2 cellular contexts compared by ENCODE assay signal in the genomic region with DNA sequence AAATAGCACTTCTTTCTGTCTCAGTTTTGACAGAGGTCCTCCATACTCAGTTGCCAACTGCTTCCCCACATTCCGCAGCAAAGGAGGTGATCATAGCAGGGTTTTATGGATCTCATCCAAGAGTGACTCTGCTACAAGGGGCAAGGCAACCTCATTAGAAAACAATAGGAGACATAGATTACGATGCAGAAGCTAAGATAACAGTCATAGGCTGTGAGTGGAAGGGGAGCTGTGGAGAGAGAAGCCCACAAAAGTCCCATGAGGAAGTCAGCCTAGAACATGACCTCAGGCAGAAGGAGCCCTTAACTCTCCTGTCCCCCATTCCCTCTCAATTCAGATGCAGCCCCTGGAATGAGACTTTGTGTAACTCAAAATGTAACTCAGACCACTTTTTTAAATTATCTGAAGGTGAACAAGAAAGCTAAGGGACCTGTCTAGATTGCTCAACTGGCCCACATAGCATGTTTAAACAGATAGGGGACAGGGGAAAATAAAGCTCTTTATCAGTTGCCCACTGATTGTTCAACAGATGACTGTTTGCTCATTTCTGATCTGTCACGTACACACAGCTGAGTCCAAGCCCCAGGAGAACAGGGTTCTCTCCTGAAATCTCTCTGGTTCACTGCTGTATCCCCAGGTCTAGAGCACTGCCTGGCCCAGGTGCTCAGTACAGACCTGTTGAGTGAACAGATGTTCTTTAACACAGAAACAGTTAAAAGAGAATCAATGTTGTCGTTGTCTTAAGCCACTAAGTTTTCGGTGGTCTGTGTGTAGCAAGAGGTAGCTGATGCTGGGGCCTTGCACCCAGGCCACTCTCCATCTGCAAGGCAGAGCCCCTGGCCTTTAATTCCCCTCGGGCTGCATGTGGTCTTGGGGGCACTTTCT.
A peak's percentile ranks its signal among the peaks of the same experiment; 100 is the strongest.
TF ChIP-seq lines count a peak whose summit lies in the region.

No MANE protein-coding gene starts in this region.

TF ChIP-seq in WTC11, 78 proteins besides CTCF, POLR2A, EP300 and RAD21 (continued from another document):
- TF ChIP-seq CDX4 (CRISPR knock-in tag; IDR thresholded peaks at IDR 0.05; ENCODE audit: borderline replicate concordance): no peak
- no peak for TF ChIP-seq HMGA2 (CRISPR knock-in tag; IDR thresholded peaks at IDR 0.05)
- TF ChIP-seq CBFB (CRISPR knock-in tag; IDR thresholded peaks at IDR 0.05; ENCODE audit: low read depth): no peak
- TF ChIP-seq, protein P1, sequence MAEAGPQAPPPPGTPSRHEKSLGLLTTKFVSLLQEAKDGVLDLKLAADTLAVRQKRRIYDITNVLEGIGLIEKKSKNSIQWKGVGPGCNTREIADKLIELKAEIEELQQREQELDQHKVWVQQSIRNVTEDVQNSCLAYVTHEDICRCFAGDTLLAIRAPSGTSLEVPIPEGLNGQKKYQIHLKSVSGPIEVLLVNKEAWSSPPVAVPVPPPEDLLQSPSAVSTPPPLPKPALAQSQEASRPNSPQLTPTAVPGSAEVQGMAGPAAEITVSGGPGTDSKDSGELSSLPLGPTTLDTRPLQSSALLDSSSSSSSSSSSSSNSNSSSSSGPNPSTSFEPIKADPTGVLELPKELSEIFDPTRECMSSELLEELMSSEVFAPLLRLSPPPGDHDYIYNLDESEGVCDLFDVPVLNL (CRISPR knock-in tag; IDR thresholded peaks at IDR 0.05; ENCODE audit: borderline replicate concordance, low read depth): no peak
- TF ChIP-seq ZBTB43 (CRISPR knock-in tag; IDR thresholded peaks at IDR 0.05): no peak

TF ChIP-seq in liver, 16 proteins besides CTCF, POLR2A, EP300 and RAD21 (continued from another document):
- TF ChIP-seq REST (IDR thresholded peaks at IDR 0.05) (peak; percentile 73), FOXA2 (IDR thresholded peaks at IDR 0.05) (peak; percentile 82), FOXA1 (IDR thresholded peaks at IDR 0.05) (peak; percentile 73), TAF1 (conservative IDR thresholded peaks at IDR 0.05) (peak; percentile 65), HNF4A (conservative IDR thresholded peaks at IDR 0.05) (peak; percentile 61 to 86), GABPA (IDR thresholded peaks at IDR 0.05 in 1 of 2, conservative IDR thresholded peaks at IDR 0.05 in 1 of 2) (peak in 1 of 2 donors; percentile 34), YY1 (IDR thresholded peaks at IDR 0.05) (peak; percentile 48), EGR1 (IDR thresholded peaks at IDR 0.05; ENCODE audit: low read depth in 2 of 2) (peak in 1 of 2 donors; percentile 55), NR2F2 (IDR thresholded peaks at IDR 0.05) (no peak), RXRA (IDR thresholded peaks at IDR 0.05) (peak; percentile 46 to 86), SP1 (IDR thresholded peaks at IDR 0.05) (peak; percentile 76), JUND (IDR thresholded peaks at IDR 0.05) (peak in 1 of 2 donors; percentile 80)
TF ChIP-seq in liver: peak in this region for 14.
